22 cellular contexts compared by ENCODE assay signal in the genomic region with DNA sequence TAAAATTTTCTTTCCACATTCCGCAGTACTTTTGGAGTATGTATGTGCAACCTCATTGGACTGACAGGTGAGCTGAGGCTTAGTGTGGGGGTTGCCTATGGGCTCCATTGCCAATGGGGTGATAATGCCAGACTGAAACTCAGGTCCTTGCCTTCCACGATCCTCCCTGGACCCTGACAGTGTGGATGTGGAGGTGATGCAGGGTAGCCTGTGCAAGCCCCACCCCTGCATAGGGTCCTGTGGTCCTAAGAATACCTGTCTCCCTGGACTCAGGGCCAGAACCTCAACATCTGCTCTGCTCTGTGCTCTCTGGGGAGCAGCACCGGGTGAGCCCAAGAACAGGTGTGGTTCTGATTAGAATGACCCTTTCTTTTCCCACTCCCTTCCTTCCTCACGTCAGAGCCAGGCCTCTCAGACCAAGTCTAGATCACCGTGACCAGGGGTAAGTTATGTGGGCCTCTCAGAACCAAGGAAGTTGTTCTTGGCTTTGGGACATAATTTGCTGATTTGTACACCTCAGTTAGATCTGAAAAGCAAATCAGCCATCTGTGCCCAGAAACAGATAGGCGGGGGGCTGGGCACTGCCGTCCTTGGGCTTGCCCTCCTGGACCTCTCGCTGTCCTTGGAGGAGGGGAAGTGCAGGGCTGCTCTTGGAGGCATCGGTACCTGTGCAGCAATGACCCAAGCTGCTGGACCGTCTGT. TPM values are rescaled to one million over a fixed set of nuclear protein-coding genes. Genes with fewer than 3 reads are reported as not detected.
DNase-seq lines count a peak whose midpoint lies in the region; ATAC-seq and TF ChIP-seq lines count a peak whose summit lies in the region.
"Had no signal": no experiment of that assay in that cellular context is flagged by ENCODE, and none has a peak within 500 bp of the region (broad histone marks: within the 10 kb centered on the region; RNA-seq: fewer than 3 reads in every experiment).

No MANE protein-coding gene starts in this region.

- peak overlapping the region; percentile 43 for H3K4me2 ChIP-seq in skeletal muscle satellite cell (ENCODE audit: low read length)

- DNase-seq in activated effector memory CD4-positive, alpha-beta T cell treated with anti-CD3 and anti-CD28 coated beads, Interleukin-2, amount 50 U/mL, for 16 hours = peak; percentile 30
- no peak for DNase-seq in activated effector memory CD4-positive, alpha-beta T cell treated with Interleukin-2 at 50 U/mL for 16 hours
- DNase-seq in WERI-Rb-1 (no peak), esophagus squamous epithelium (lab: John Stamatoyannopoulos, UW) (no peak), NCI-H2029 treated with DMSO at 0.1 percent for 48 hours (lab: John Stamatoyannopoulos, UW) (no peak), SHP77 (lab: John Stamatoyannopoulos, UW) (no peak)
- DNase-seq: CD4-positive, CD25-positive, alpha-beta regulatory T cell; central memory CD4-positive, alpha-beta T cell; effector CD4-positive, alpha-beta T cell; KBM-7; NCI-H524 treated with DMSO at 0.1 percent for 48 hours; stimulated activated CD4-positive, alpha-beta T cell treated with anti-CD3 and anti-CD28 coated beads, Interleukin-15, amount 100 ng/mL, for 24 hours had no signal

- H3K9ac ChIP-seq in skeletal muscle satellite cell (ENCODE audit: low read depth, low read length) = peak overlapping the region; percentile 57

- H3K36me3 ChIP-seq in WERI-Rb-1 (no peaks in the 10 kb centered on the region), esophagus squamous epithelium (no peaks in the 10 kb centered on the region), skeletal muscle satellite cell (ENCODE audit: insufficient read depth, low read length) (no peaks in the 10 kb centered on the region)
- H3K36me3 ChIP-seq: adrenal gland had no signal

- peak overlapping the region; percentile 39; the same call in 1 of the 2 replicates for H3K27ac ChIP-seq in WERI-Rb-1
- peak overlapping the region; percentile 45 to 86 (median 54) for H3K27ac ChIP-seq in esophagus squamous epithelium

- H3K9me3 ChIP-seq in WERI-Rb-1 (ENCODE audit: severe bottlenecking) (no peaks in the 10 kb centered on the region), esophagus squamous epithelium (no peaks in the 10 kb centered on the region), skeletal muscle satellite cell (replicated peaks; ENCODE audit: low read length) (no peaks in the 10 kb centered on the region)
- H3K9me3 ChIP-seq: adrenal gland had no signal

- peaks cover 0 to 35% (median 11%) of the 10 kb centered on the region in 3 donors for H3K4me1 ChIP-seq in esophagus squamous epithelium
- H3K4me1 ChIP-seq in skeletal muscle satellite cell (ENCODE audit: control insufficient read depth, insufficient read depth, low read length) = peaks cover 37% of the 10 kb centered on the region
- H3K4me1 ChIP-seq: adrenal gland had no signal

- 62 to 83% methylated on average over 3 to 6 of the region's 10 CpGs for WGBS in esophagus squamous epithelium, 2 donors

- intact Hi-C loops in esophagus squamous epithelium (cut with DNase I) = no loop called here

- H3K27me3 ChIP-seq in WERI-Rb-1 (ENCODE audit: insufficient read depth, low read depth, severe bottlenecking) = no peaks in the 10 kb centered on the region
- no peaks in the 10 kb centered on the region for H3K27me3 ChIP-seq in esophagus squamous epithelium
- no peaks in the 10 kb centered on the region for H3K27me3 ChIP-seq in skeletal muscle satellite cell (ENCODE audit: control insufficient read depth, insufficient read depth, low read length)
- H3K27me3 ChIP-seq: adrenal gland had no signal

- TF ChIP-seq CTCF in WERI-Rb-1 (IDR thresholded peaks at IDR 0.05; ENCODE audit: low read depth, low read length) (no peak), esophagus squamous epithelium (IDR thresholded peaks at IDR 0.05) (no peak)

- H3K4me3 ChIP-seq in WERI-Rb-1 (ENCODE audit: low read depth, low read length) (no peak overlapping the region), esophagus squamous epithelium (no peak overlapping the region), skeletal muscle satellite cell (ENCODE audit: low read length) (no peak overlapping the region)
- H3K4me3 ChIP-seq: adrenal gland, SK-N-MC had no signal

- no peak for ATAC-seq in GM18858 (IDR thresholded peaks at IDR 0.05; ENCODE audit: unreplicated experiment)
- ATAC-seq: activated CD4-positive, CD25-positive, alpha-beta regulatory T cell treated with anti-CD3 and anti-CD28 coated beads, Interleukin-2, amount 50 U/mL, for 24 hours; activated T-helper 17 cell treated with anti-CD3 and anti-CD28 coated beads, Interleukin-2, amount 50 U/mL, for 72 hours; stimulated activated memory B cell treated with anti-CD40 and anti-IgM and Interleukin-4, amounts not matched to agents 10 μg/mL and 1 μg/mL and 100 μg/mL, for 72 hours had no signal

- TF ChIP-seq POLR2A in esophagus squamous epithelium (IDR thresholded peaks at IDR 0.05) = no peak

RNA-seq across cellular contexts. Expression of a gene that starts 8.4 kb away (rescaled TPM):
- total RNA-seq in esophagus squamous epithelium = 100 to 1,000 TPM in 1 of 4 donors, 10 to 100 TPM in 3; 34.6 to 104 (median 71.1) TPM
- under 0.01 and 0.22 TPM in 2 replicates for total RNA-seq in skeletal muscle satellite cell (2012; rRNA removed)
- total RNA-seq: kidney epithelial cell, neural crest cell, pulmonary artery endothelial cell had no signal

RNA-seq across cellular contexts. Expression of a gene that starts 55.5 kb away (rescaled TPM):
- total RNA-seq in esophagus squamous epithelium = under 1 TPM in 3 of 4 donors, not detected in 1; 0.12 to 0.95 (median 0.53) TPM
- 0.25 and 0.66 TPM in 2 replicates for total RNA-seq in skeletal muscle satellite cell (2012; rRNA removed)
- total RNA-seq: kidney epithelial cell, pulmonary artery endothelial cell had no signal
